ENCODE assay signal across 14 cellular contexts in genomic region chr10:15293862-15294835, GRCh38.
DNase-seq lines count a peak whose midpoint lies in the region; ATAC-seq and TF ChIP-seq lines count a peak whose summit lies in the region.
"Had no signal": no experiment of that assay in that cellular context is flagged by ENCODE, and none has a peak within 500 bp of the region (broad histone marks: within the 10 kb centered on the region; RNA-seq: fewer than 3 reads in every experiment).

No MANE protein-coding gene starts in this region.

- H3K4me1 Mint-ChIP-seq in GM23338, result peaks cover 28% of the 10 kb centered on the region
- H3K4me1 Mint-ChIP-seq: activated T-helper 17 cell treated with anti-CD3 and anti-CD28 coated beads, Interleukin-2, amount 50 U/mL, for 72 hours had no signal

- H3K27ac ChIP-seq in GM23338 (ENCODE audit: low read depth) (no peak overlapping the region), angular gyrus (ENCODE audit: low read depth, low read length) (peak overlapping the region; percentile 49), vagina (no peak overlapping the region)
- H3K27ac ChIP-seq: hepatocyte, Peyer's patch had no signal

- no peaks in the 10 kb centered on the region for H3K9me3 Mint-ChIP-seq in GM23338
- H3K9me3 Mint-ChIP-seq: activated T-helper 17 cell treated with anti-CD3 and anti-CD28 coated beads, Interleukin-2, amount 50 U/mL, for 72 hours had no signal

- H3K27me3 ChIP-seq in GM23338 (ENCODE audit: insufficient read depth) (no peaks in the 10 kb centered on the region), vagina (no peaks in the 10 kb centered on the region)
- H3K27me3 ChIP-seq: hepatocyte, Peyer's patch had no signal

- no peaks in the 10 kb centered on the region; the same call in 1 of the 2 replicates for H4K20me1 ChIP-seq in GM23338 (replicated peaks; ENCODE audit: insufficient read depth)

- ATAC-seq in GM23338 (peak; percentile 38; the same call in 2 of the 3 replicates), left cardiac atrium (peak; percentile 50 to 76), GM18909 (IDR thresholded peaks at IDR 0.05; ENCODE audit: poor library complexity, unreplicated experiment) (no peak), HG02798 (IDR thresholded peaks at IDR 0.05; ENCODE audit: poor library complexity, unreplicated experiment) (no peak)
- ATAC-seq: activated CD4-positive, CD25-positive, alpha-beta regulatory T cell treated with anti-CD3 and anti-CD28 coated beads, Interleukin-2, amount 50 U/mL, for 24 hours; activated T-helper 17 cell treated with anti-CD3 and anti-CD28 coated beads, Interleukin-2, amount 50 U/mL, for 72 hours had no signal

- H3K36me3 ChIP-seq in GM23338 (ENCODE audit: insufficient read depth), result no peaks in the 10 kb centered on the region
- no peaks in the 10 kb centered on the region for H3K36me3 ChIP-seq in vagina
- H3K36me3 ChIP-seq: Peyer's patch had no signal

- intact Hi-C loops in left cardiac atrium (cut with DNase I) (no loop called here), vagina (cut with DNase I) (no loop called here)

- H3K9me3 ChIP-seq in vagina, result no peaks in the 10 kb centered on the region
- H3K9me3 ChIP-seq: Peyer's patch had no signal

- no peak overlapping the region for H3K4me2 ChIP-seq in GM23338
- H3K4me2 ChIP-seq: hepatocyte had no signal

- H3F3A ChIP-seq in GM23338 (replicated peaks; ENCODE audit: low read depth), result no peaks in the 10 kb centered on the region

- peaks cover 1% of the 10 kb centered on the region for H3K27me3 Mint-ChIP-seq in GM23338 (ENCODE audit: insufficient read depth, low read depth, poor library complexity)
- H3K27me3 Mint-ChIP-seq: activated T-helper 17 cell treated with anti-CD3 and anti-CD28 coated beads, Interleukin-2, amount 50 U/mL, for 72 hours had no signal

- H3K27ac Mint-ChIP-seq in GM23338, result no peak overlapping the region
- H3K27ac Mint-ChIP-seq: activated T-helper 17 cell treated with anti-CD3 and anti-CD28 coated beads, Interleukin-2, amount 50 U/mL, for 72 hours had no signal

- DNase-seq in GM23338 (ENCODE audit: low spot score) (no peak), left cardiac atrium (no peak), stromal cell of bone marrow (ENCODE audit: low read depth) (peak; percentile 27), vagina (ENCODE audit: extremely low spot score in 2 of 2) (no peak)
- DNase-seq in activated naive CD4-positive, alpha-beta T cell treated with Interleukin-2 at 50 U/mL for 16 hours, result no peak
- DNase-seq: DMS153, mammary epithelial cell, Peyer's patch had no signal

- H3K4me3 Mint-ChIP-seq in GM23338, result no peak overlapping the region
- H3K4me3 Mint-ChIP-seq: activated T-helper 17 cell treated with anti-CD3 and anti-CD28 coated beads, Interleukin-2, amount 50 U/mL, for 72 hours had no signal

- H3K4me3 ChIP-seq in GM23338 (no peak overlapping the region), vagina (no peak overlapping the region)
- H3K4me3 ChIP-seq: hepatocyte, Peyer's patch had no signal

- H3K4me1 ChIP-seq in GM23338 (ENCODE audit: insufficient read depth), result no peaks in the 10 kb centered on the region
- H3K4me1 ChIP-seq in vagina, result no peaks in the 10 kb centered on the region
- H3K4me1 ChIP-seq: Peyer's patch had no signal

- H3K79me2 ChIP-seq in GM23338 (replicated peaks; ENCODE audit: insufficient read depth), result no peaks in the 10 kb centered on the region

- no peak for TF ChIP-seq POLR2A in vagina (IDR thresholded peaks at IDR 0.05)

- no peak overlapping the region for H2AFZ ChIP-seq in GM23338
- H2AFZ ChIP-seq: hepatocyte had no signal

- no peaks in the 10 kb centered on the region for H3K36me3 Mint-ChIP-seq in GM23338 (ENCODE audit: low read depth)

- no peaks in the 10 kb centered on the region for H3K9me2 ChIP-seq in GM23338 (ENCODE audit: insufficient read depth)

- no peak for TF ChIP-seq CTCF in GM23338 (conservative IDR thresholded peaks at IDR 0.05; ENCODE audit: low read depth in 2 of 2)
- no peak for TF ChIP-seq CTCF in vagina (IDR thresholded peaks at IDR 0.05)

TF ChIP-seq in GM23338, 12 proteins besides CTCF, POLR2A, EP300 and RAD21 (continues in another document):
- TF ChIP-seq ETS1 (IDR thresholded peaks at IDR 0.05), result no peak
- no peak for TF ChIP-seq ZNF114 (CRISPR knock-in tag; IDR thresholded peaks at IDR 0.05)
- TF ChIP-seq EZH2phosphoT487 (IDR thresholded peaks at IDR 0.05; ENCODE audit: unreplicated experiment), result no peak
- TF ChIP-seq, protein P1, sequence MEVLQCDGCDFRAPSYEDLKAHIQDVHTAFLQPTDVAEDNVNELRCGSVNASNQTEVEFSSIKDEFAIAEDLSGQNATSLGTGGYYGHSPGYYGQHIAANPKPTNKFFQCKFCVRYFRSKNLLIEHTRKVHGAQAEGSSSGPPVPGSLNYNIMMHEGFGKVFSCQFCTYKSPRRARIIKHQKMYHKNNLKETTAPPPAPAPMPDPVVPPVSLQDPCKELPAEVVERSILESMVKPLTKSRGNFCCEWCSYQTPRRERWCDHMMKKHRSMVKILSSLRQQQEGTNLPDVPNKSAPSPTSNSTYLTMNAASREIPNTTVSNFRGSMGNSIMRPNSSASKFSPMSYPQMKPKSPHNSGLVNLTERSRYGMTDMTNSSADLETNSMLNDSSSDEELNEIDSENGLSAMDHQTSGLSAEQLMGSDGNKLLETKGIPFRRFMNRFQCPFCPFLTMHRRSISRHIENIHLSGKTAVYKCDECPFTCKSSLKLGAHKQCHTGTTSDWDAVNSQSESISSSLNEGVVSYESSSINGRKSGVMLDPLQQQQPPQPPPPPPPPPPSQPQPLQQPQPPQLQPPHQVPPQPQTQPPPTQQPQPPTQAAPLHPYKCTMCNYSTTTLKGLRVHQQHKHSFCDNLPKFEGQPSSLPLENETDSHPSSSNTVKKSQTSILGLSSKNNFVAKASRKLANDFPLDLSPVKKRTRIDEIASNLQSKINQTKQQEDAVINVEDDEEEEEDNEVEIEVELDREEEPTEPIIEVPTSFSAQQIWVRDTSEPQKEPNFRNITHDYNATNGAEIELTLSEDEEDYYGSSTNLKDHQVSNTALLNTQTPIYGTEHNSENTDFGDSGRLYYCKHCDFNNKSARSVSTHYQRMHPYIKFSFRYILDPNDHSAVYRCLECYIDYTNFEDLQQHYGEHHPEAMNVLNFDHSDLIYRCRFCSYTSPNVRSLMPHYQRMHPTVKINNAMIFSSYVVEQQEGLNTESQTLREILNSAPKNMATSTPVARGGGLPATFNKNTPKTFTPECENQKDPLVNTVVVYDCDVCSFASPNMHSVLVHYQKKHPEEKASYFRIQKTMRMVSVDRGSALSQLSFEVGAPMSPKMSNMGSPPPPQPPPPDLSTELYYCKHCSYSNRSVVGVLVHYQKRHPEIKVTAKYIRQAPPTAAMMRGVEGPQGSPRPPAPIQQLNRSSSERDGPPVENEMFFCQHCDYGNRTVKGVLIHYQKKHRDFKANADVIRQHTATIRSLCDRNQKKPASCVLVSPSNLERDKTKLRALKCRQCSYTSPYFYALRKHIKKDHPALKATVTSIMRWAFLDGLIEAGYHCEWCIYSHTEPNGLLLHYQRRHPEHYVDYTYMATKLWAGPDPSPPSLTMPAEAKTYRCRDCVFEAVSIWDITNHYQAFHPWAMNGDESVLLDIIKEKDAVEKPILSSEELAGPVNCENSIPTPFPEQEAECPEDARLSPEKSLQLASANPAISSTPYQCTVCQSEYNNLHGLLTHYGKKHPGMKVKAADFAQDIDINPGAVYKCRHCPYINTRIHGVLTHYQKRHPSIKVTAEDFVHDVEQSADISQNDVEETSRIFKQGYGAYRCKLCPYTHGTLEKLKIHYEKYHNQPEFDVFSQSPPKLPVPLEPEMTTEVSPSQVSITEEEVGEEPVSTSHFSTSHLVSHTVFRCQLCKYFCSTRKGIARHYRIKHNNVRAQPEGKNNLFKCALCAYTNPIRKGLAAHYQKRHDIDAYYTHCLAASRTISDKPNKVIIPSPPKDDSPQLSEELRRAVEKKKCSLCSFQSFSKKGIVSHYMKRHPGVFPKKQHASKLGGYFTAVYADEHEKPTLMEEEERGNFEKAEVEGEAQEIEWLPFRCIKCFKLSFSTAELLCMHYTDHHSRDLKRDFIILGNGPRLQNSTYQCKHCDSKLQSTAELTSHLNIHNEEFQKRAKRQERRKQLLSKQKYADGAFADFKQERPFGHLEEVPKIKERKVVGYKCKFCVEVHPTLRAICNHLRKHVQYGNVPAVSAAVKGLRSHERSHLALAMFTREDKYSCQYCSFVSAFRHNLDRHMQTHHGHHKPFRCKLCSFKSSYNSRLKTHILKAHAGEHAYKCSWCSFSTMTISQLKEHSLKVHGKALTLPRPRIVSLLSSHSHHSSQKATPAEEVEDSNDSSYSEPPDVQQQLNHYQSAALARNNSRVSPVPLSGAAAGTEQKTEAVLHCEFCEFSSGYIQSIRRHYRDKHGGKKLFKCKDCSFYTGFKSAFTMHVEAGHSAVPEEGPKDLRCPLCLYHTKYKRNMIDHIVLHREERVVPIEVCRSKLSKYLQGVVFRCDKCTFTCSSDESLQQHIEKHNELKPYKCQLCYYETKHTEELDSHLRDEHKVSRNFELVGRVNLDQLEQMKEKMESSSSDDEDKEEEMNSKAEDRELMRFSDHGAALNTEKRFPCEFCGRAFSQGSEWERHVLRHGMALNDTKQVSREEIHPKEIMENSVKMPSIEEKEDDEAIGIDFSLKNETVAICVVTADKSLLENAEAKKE (CRISPR knock-in tag; IDR thresholded peaks at IDR 0.05), result no peak
- no peak for TF ChIP-seq EZH2 (IDR thresholded peaks at IDR 0.05; ENCODE audit: low read depth, unreplicated experiment)
- no peak for TF ChIP-seq JUNB (IDR thresholded peaks at IDR 0.05; ENCODE audit: unreplicated experiment)
- no peak for TF ChIP-seq POLR2AphosphoS5 (IDR thresholded peaks at IDR 0.05; ENCODE audit: low read depth)
- no peak for TF ChIP-seq NANOG (IDR thresholded peaks at IDR 0.05; ENCODE audit: borderline replicate concordance)
- TF ChIP-seq ZNF331 (CRISPR knock-in tag; IDR thresholded peaks at IDR 0.05; ENCODE audit: low read depth), result no peak

Comparison
In these comparisons a context has a peak if more than half of its experiments do, and no peak if none do; other contexts are left out.
1. ATAC-seq: peak in GM23338 (single experiment) and left cardiac atrium (2 of 2); none in GM18909 (single experiment) and HG02798 (single experiment).